In the genomic region with DNA sequence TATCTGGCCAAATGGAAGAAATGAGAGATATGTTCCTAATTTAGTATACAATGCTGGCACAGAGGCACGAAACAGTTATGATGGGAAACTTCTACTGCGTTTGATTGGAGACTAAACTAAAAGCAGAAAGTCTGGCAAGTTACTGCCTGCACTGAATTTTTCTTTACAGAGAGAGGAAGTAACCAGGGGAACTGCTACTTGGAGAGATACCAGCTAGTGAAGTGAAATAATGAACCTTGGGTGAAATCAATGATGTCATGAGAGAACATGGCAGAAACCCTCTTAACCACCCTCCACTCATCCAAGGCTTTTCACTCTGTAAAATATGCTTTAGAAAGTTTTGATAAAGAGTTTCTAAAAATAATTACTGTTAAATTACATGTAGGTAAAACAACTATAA, we compare ENCODE assay signal across 9 cellular contexts. TPM values are rescaled to one million over a fixed set of nuclear protein-coding genes. Genes with fewer than 3 reads are reported as not detected.
DNase-seq lines count a peak whose midpoint lies in the region; ATAC-seq and TF ChIP-seq lines count a peak whose summit lies in the region.
"Had no signal": no experiment of that assay in that cellular context is flagged by ENCODE, and none has a peak within 500 bp of the region (broad histone marks: within the 10 kb centered on the region; RNA-seq: fewer than 3 reads in every experiment).

No MANE protein-coding gene starts in this region.

- no peak overlapping the region for H3K4me3 ChIP-seq in lower leg skin (ENCODE audit: low read depth, poor library complexity, severe bottlenecking)

- intact Hi-C loops in lower leg skin (cut with DNase I; ENCODE audit: low total_unique reads) = loop anchor here (10.0 kb wide), 1 partner anchor 60 kb away; no protein-coding TSS in a partner anchor

- DNase-seq in SIG-M5 (lab: John Stamatoyannopoulos, UW) = peak; percentile 28
- peak; percentile 31 for DNase-seq in middle frontal gyrus (ENCODE audit: extremely low spot score, low spot score)
- no peak for DNase-seq in lower leg skin (ENCODE audit: low spot score in 2 of 2)
- no peak for DNase-seq in left lobe of liver (ENCODE audit: low spot score)
- no peak for DNase-seq in central memory CD4-positive, alpha-beta T cell
- no peak for DNase-seq in stimulated activated CD4-positive, alpha-beta T cell treated with anti-CD3 and anti-CD28 coated beads, Interleukin-4, amount 100 ng/mL, for 4 hours
- DNase-seq: activated naive CD8-positive, alpha-beta T cell treated with anti-CD3 and anti-CD28 coated beads, Interleukin-2, amount 10 ng/mL, durations not matched to agents 7 days and 5 days had no signal

- 18 to 34% methylated on average over 2 of the region's 2 CpGs for WGBS in lower leg skin, 2 donors

- peak; percentile 66 for ATAC-seq in GM18519 (IDR thresholded peaks at IDR 0.05; ENCODE audit: low FRiP score, unreplicated experiment)
- peak; percentile 56 for ATAC-seq in HG02798 (IDR thresholded peaks at IDR 0.05; ENCODE audit: poor library complexity, unreplicated experiment)
- no peak for ATAC-seq in left lobe of liver

- TF ChIP-seq POLR2A in lower leg skin (IDR thresholded peaks at IDR 0.05) = no peak

- TF ChIP-seq CTCF in lower leg skin (IDR thresholded peaks at IDR 0.05) = no peak

RNA-seq across cellular contexts. Expression of a gene that starts 29.3 kb away (rescaled TPM):
- 10 to 100 TPM in 3 of 4 donors, 1 to 10 TPM in 1; 8.2 to 27.9 (median 13.6) TPM for total RNA-seq in lower leg skin
- 0.96 TPM for total RNA-seq in left lobe of liver

Comparison
In these comparisons a context has a peak if more than half of its experiments do, and no peak if none do; other contexts are left out.
1. DNase-seq: peak in SIG-M5 (single experiment) and middle frontal gyrus (single experiment); none in lower leg skin (0 of 2), left lobe of liver (single experiment), central memory CD4-positive, alpha-beta T cell (single experiment) and stimulated activated CD4-positive, alpha-beta T cell treated with anti-CD3 and anti-CD28 coated beads, Interleukin-4, amount 100 ng/mL, for 4 hours (0 of 2).